ENCODE assay signal across 9 cellular contexts in the genomic region with DNA sequence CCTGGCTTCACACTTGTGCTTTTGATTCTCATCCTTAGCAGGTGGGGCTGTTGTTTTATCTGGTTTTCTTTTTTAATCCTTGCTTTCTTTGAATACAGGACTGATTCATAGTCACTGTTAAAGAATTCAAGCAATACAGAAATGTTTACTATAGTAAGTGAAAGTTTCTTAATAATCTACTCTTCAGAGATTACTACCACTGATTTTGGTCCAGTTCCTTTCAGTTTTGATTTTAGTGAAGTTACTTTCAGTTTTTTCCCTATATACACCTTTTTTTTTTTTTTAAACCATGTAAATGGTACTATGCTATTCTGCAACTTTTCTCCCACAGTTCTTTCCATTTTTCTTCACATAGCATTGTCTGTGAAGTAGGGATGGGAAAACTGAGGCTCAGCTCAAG. TPM values are rescaled to one million over a fixed set of nuclear protein-coding genes. Genes with fewer than 3 reads are reported as not detected.
DNase-seq lines count a peak whose midpoint lies in the region; ATAC-seq, FAIRE-seq and TF ChIP-seq lines count a peak whose summit lies in the region.
"Had no signal": no experiment of that assay in that cellular context is flagged by ENCODE, and none has a peak within 500 bp of the region (broad histone marks: within the 10 kb centered on the region; RNA-seq: fewer than 3 reads in every experiment).

No MANE protein-coding gene starts in this region.

- H3K27ac ChIP-seq in RWPE2 (ENCODE audit: poor library complexity, severe bottlenecking) = peak overlapping the region; percentile 69

- DNase-seq in GM19239 (ENCODE audit: insufficient read length, low spot score) (no peak), RWPE2 (ENCODE audit: low spot score) (no peak), fibroblast of mammary gland (ENCODE audit: low read depth) (peak; percentile 37), KBM-7 (no peak), MG63 (no peak), NCI-H82 (lab: John Stamatoyannopoulos, UW) (no peak)
- DNase-seq in stimulated activated naive CD8-positive, alpha-beta T cell treated with anti-CD3 and anti-CD28 coated beads, Interleukin-15, Interleukin-2, amounts not matched to agents 100 U/mL and 50 U/mL, for 24 hours = no peak
- DNase-seq: amygdala, kidney glomerular epithelial cell had no signal

- H3K4me3 ChIP-seq in RWPE2 (ENCODE audit: severe bottlenecking) = no peak overlapping the region
- no peak overlapping the region for H3K4me3 ChIP-seq in fibroblast of mammary gland (ENCODE audit: control insufficient read depth, low read depth, low read length)
- no peak overlapping the region for H3K4me3 ChIP-seq in MG63

- H3K9me3 ChIP-seq in RWPE2 (ENCODE audit: severe bottlenecking) = no peaks in the 10 kb centered on the region
- no peaks in the 10 kb centered on the region for H3K9me3 ChIP-seq in MG63

- no peaks in the 10 kb centered on the region for H3K27me3 ChIP-seq in RWPE2 (ENCODE audit: insufficient read depth, poor library complexity, severe bottlenecking)
- H3K27me3 ChIP-seq in MG63 = no peaks in the 10 kb centered on the region

- no peak for TF ChIP-seq CTCF in RWPE2 (IDR thresholded peaks at IDR 0.05; ENCODE audit: poor library complexity, severe bottlenecking)
- TF ChIP-seq CTCF in fibroblast of mammary gland (conservative IDR thresholded peaks at IDR 0.05; ENCODE audit: control insufficient read depth, insufficient read depth, low read depth, low read length) = no peak

- peaks cover 48% of the 10 kb centered on the region for H3K4me1 ChIP-seq in RWPE2 (ENCODE audit: insufficient read depth, poor library complexity, severe bottlenecking)

- H3K36me3 ChIP-seq in RWPE2 (ENCODE audit: low read depth) (peaks cover 5% of the 10 kb centered on the region), MG63 (peaks cover 49% of the 10 kb centered on the region)

- FAIRE-seq in GM19239 (lab: Jason Lieb, UNC) = peak; percentile 40

- no peak for ATAC-seq in RWPE2 (ENCODE audit: low read depth)
- peak; percentile 12 for ATAC-seq in stimulated activated naive CD8-positive, alpha-beta T cell treated with anti-CD3 and anti-CD28 coated beads, Interleukin-15, Interleukin-2, amounts not matched to agents 100 U/mL and 50 U/mL, for 24 hours

- in situ Hi-C loops in KBM-7 (cut with MboI; ENCODE audit: low pct_unique_long_range_greater_than_20kb, low sequenced_read_pairs) = no loop called here

RNA-seq across cellular contexts. Expression of gene GATAD2A, which starts 53.6 kb away (rescaled TPM):
- 46.3 and 69.1 TPM in 2 replicates for total RNA-seq in MG63 (2014; rRNA removed; shearing (Covaris generic); ENCODE audit: low replicate concordance)

RNA-seq across cellular contexts. Expression of gene TSSK6, which starts 56.2 kb away (rescaled TPM):
- total RNA-seq in MG63 (2014; rRNA removed; shearing (Covaris generic); ENCODE audit: low replicate concordance) = 9.0 TPM in 1 of 2 replicates, not detected in the other

RNA-seq across cellular contexts. Expression of gene NDUFA13, which starts 56.9 kb away (rescaled TPM):
- total RNA-seq in MG63 (2014; rRNA removed; shearing (Covaris generic); ENCODE audit: low replicate concordance) = 152 and 344 TPM in 2 replicates
